ENCODE assay signal across 8 cellular contexts in the genomic region with DNA sequence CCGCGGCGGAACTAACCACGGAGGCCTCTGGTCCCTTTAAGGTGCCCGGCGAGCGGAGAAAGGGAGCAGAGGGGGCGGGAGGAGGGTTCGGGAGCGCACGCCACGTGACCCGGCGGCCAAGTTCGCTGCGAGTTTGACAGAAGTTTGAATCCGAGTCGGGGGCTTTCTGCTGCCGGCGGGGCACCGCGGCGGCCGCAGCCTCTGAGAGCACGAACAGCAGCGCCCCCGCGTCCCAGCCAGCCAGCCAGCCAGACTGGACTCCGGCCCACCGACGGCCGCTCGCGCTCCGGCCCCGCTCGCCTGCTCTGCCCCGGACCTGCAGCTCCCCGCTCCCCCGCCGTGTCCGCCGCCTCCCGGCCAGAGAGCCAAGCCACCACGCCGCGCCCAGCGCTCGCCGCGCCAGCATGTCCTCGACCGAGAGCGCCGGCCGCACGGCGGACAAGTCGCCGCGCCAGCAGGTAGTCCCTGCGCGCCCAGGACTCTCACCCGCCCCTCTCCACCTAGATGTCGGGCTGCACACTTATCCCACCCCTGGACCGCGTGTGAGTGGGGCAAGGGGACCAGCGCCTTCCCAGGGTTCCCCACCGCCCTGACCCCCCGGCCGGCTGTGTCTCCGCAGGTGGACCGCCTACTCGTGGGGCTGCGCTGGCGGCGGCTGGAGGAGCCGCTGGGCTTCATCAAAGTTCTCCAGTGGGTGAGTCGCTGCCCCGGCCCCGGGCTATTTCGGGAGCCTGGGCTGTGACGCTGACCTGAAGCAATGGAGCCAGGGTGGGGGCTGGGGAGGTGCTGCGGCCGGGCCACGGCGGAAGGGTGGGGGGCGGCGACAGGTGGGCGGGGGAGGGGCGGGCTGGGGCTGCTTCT. TPM values are rescaled to one million over a fixed set of nuclear protein-coding genes. Genes with fewer than 3 reads are reported as not detected.
DNase-seq lines count a peak whose midpoint lies in the region; ATAC-seq and TF ChIP-seq lines count a peak whose summit lies in the region.

A gene (plus strand): TSS at position 107 of the 861 bp plus-strand sequence. CDS start 298 bp downstream, at position 405.

- intact Hi-C loops in activated T-helper 1 cell treated with anti-CD3 and anti-CD28 coated beads, Interleukin-12 subunit alpha, Interleukin-12 subunit beta, Interleukin-2, Interleukin-4 antibody, amounts not matched to agents 30 ng/mL and 10 ng/mL and 1 ng/mL, durations not matched to agents 14 hours and 24 hours and 36 hours (cut with micrococcal nuclease), result loop anchor here (5.0 kb wide), 1 partner anchor 39 kb away; a partner anchor contains a TSS
- intact Hi-C loops in cardiac septum (cut with DNase I), result loop anchor here (5.0 kb wide), 1 partner anchor 39 kb away; a partner anchor contains a TSS

- peak within 1 kb of the TSS; percentile 80 for H2AFZ ChIP-seq in parathyroid adenoma

- peak; percentile 27 for ATAC-seq in activated CD8-positive, alpha-beta memory T cell treated with anti-CD3 and anti-CD28 coated beads, Interleukin-2, amount 10 ng/mL, durations not matched to agents 7 days and 5 days

- DNase-seq in activated CD8-positive, alpha-beta memory T cell treated with anti-CD3 and anti-CD28 coated beads, Interleukin-2, amount 10 ng/mL, durations not matched to agents 7 days and 5 days, result no peak
- DNase-seq in activated CD8-positive, alpha-beta memory T cell treated with anti-CD3 and anti-CD28 coated beads, Interleukin-2, amount 50 U/mL, for 48 hours, result no peak
- no peak for DNase-seq in activated T-helper 1 cell treated with anti-CD3 and anti-CD28 coated beads, Interleukin-12 subunit alpha, Interleukin-12 subunit beta, Interleukin-2, Interleukin-4 antibody, amounts not matched to agents 30 ng/mL and 10 ng/mL and 1 ng/mL, durations not matched to agents 14 hours and 24 hours and 36 hours (ENCODE audit: low spot score)
- DNase-seq in cardiac septum (ENCODE audit: low spot score) (peak; percentile 86), NOMO-1 treated with DMSO at 0.1 percent for 48 hours (lab: John Stamatoyannopoulos, UW; ENCODE audit: unreplicated experiment) (no peak)
- no peak for DNase-seq in effector CD8-positive, alpha-beta T cell (lab: John Stamatoyannopoulos, UW)
- no peak for DNase-seq in activated CD4-positive, CD25-positive, alpha-beta regulatory T cell (lab: John Stamatoyannopoulos, UW)

- no peak within 1 kb of the TSS for H3K27ac Mint-ChIP-seq in activated CD8-positive, alpha-beta memory T cell treated with anti-CD3 and anti-CD28 coated beads, Interleukin-2, amount 10 ng/mL, durations not matched to agents 7 days and 5 days
- H3K27ac Mint-ChIP-seq in activated T-helper 1 cell treated with anti-CD3 and anti-CD28 coated beads, Interleukin-12 subunit alpha, Interleukin-12 subunit beta, Interleukin-2, Interleukin-4 antibody, amounts not matched to agents 30 ng/mL and 10 ng/mL and 1 ng/mL, durations not matched to agents 14 hours and 24 hours and 36 hours, result no peak within 1 kb of the TSS

- peak within 1 kb of the TSS; percentile 39 for H3K4me3 Mint-ChIP-seq in activated CD8-positive, alpha-beta memory T cell treated with anti-CD3 and anti-CD28 coated beads, Interleukin-2, amount 10 ng/mL, durations not matched to agents 7 days and 5 days
- H3K4me3 Mint-ChIP-seq in activated T-helper 1 cell treated with anti-CD3 and anti-CD28 coated beads, Interleukin-12 subunit alpha, Interleukin-12 subunit beta, Interleukin-2, Interleukin-4 antibody, amounts not matched to agents 30 ng/mL and 10 ng/mL and 1 ng/mL, durations not matched to agents 14 hours and 24 hours and 36 hours, result peak within 1 kb of the TSS; percentile 72

- peak within 1 kb of the TSS; percentile 64 for H3K4me3 ChIP-seq in parathyroid adenoma (ENCODE audit: low read depth, low read length)

- H3K27me3 Mint-ChIP-seq in activated CD8-positive, alpha-beta memory T cell treated with anti-CD3 and anti-CD28 coated beads, Interleukin-2, amount 10 ng/mL, durations not matched to agents 7 days and 5 days, result peaks cover 82% of the 10 kb centered on the region
- peaks cover 84% of the 10 kb centered on the region for H3K27me3 Mint-ChIP-seq in activated T-helper 1 cell treated with anti-CD3 and anti-CD28 coated beads, Interleukin-12 subunit alpha, Interleukin-12 subunit beta, Interleukin-2, Interleukin-4 antibody, amounts not matched to agents 30 ng/mL and 10 ng/mL and 1 ng/mL, durations not matched to agents 14 hours and 24 hours and 36 hours (ENCODE audit: insufficient read depth)

- H3K36me3 Mint-ChIP-seq in activated CD8-positive, alpha-beta memory T cell treated with anti-CD3 and anti-CD28 coated beads, Interleukin-2, amount 10 ng/mL, durations not matched to agents 7 days and 5 days, result no peaks in the 10 kb centered on the region
- no peaks in the 10 kb centered on the region for H3K36me3 Mint-ChIP-seq in activated T-helper 1 cell treated with anti-CD3 and anti-CD28 coated beads, Interleukin-12 subunit alpha, Interleukin-12 subunit beta, Interleukin-2, Interleukin-4 antibody, amounts not matched to agents 30 ng/mL and 10 ng/mL and 1 ng/mL, durations not matched to agents 14 hours and 24 hours and 36 hours (ENCODE audit: low read depth)

- CTCF ChIA-PET in activated CD8-positive, alpha-beta memory T cell treated with anti-CD3 and anti-CD28 coated beads, Interleukin-2, amount 10 ng/mL, durations not matched to agents 7 days and 5 days (lab: Charles Lee), result no interaction called here

- H3K27ac ChIP-seq in parathyroid adenoma, result no peak within 1 kb of the TSS

- TF ChIP-seq CTCF in parathyroid adenoma (IDR thresholded peaks at IDR 0.05), result no peak

- H3K79me2 ChIP-seq in parathyroid adenoma, result no peaks in the 10 kb centered on the region

- H3K4me2 ChIP-seq in parathyroid adenoma (ENCODE audit: low read length), result peak within 1 kb of the TSS; percentile 63

- H3K9me3 Mint-ChIP-seq in activated CD8-positive, alpha-beta memory T cell treated with anti-CD3 and anti-CD28 coated beads, Interleukin-2, amount 10 ng/mL, durations not matched to agents 7 days and 5 days (ENCODE audit: low read depth), result no peaks in the 10 kb centered on the region
- H3K9me3 Mint-ChIP-seq in activated T-helper 1 cell treated with anti-CD3 and anti-CD28 coated beads, Interleukin-12 subunit alpha, Interleukin-12 subunit beta, Interleukin-2, Interleukin-4 antibody, amounts not matched to agents 30 ng/mL and 10 ng/mL and 1 ng/mL, durations not matched to agents 14 hours and 24 hours and 36 hours, result no peaks in the 10 kb centered on the region

- H3K36me3 ChIP-seq in parathyroid adenoma (ENCODE audit: control insufficient read depth, insufficient read depth, low read length), result no peaks in the 10 kb centered on the region

- H3K9me3 ChIP-seq in parathyroid adenoma (ENCODE audit: control insufficient read depth, low read length), result no peaks in the 10 kb centered on the region

- no peak within 1 kb of the TSS for H3K9ac ChIP-seq in parathyroid adenoma

- no peaks in the 10 kb centered on the region for H3K4me1 ChIP-seq in parathyroid adenoma

- peaks cover 5% of the 10 kb centered on the region for H3K4me1 Mint-ChIP-seq in activated CD8-positive, alpha-beta memory T cell treated with anti-CD3 and anti-CD28 coated beads, Interleukin-2, amount 10 ng/mL, durations not matched to agents 7 days and 5 days
- H3K4me1 Mint-ChIP-seq in activated T-helper 1 cell treated with anti-CD3 and anti-CD28 coated beads, Interleukin-12 subunit alpha, Interleukin-12 subunit beta, Interleukin-2, Interleukin-4 antibody, amounts not matched to agents 30 ng/mL and 10 ng/mL and 1 ng/mL, durations not matched to agents 14 hours and 24 hours and 36 hours (ENCODE audit: low read depth), result no peaks in the 10 kb centered on the region

- H3K27me3 ChIP-seq in parathyroid adenoma (ENCODE audit: control insufficient read depth, insufficient read depth, low read length), result no peaks in the 10 kb centered on the region

RNA-seq across cellular contexts. Expression of the gene that starts here (rescaled TPM):
- not detected for total RNA-seq in activated CD8-positive, alpha-beta memory T cell treated with anti-CD3 and anti-CD28 coated beads, Interleukin-2, amount 10 ng/mL, durations not matched to agents 7 days and 5 days
- total RNA-seq in activated T-helper 1 cell treated with anti-CD3 and anti-CD28 coated beads, Interleukin-12 subunit alpha, Interleukin-12 subunit beta, Interleukin-2, Interleukin-4 antibody, amounts not matched to agents 30 ng/mL and 10 ng/mL and 1 ng/mL, durations not matched to agents 14 hours and 24 hours and 36 hours, result not detected in 2 replicates
- total RNA-seq in cardiac septum, result 28.9 TPM

Comparison
In these comparisons a context has a peak if more than half of its experiments do, and no peak if none do; other contexts are left out.
1. RNA of the gene that starts here (total RNA-seq): 28.9 TPM in cardiac septum (single experiment); not detected in activated T-helper 1 cell treated with anti-CD3 and anti-CD28 coated beads, Interleukin-12 subunit alpha, Interleukin-12 subunit beta, Interleukin-2, Interleukin-4 antibody, amounts not matched to agents 30 ng/mL and 10 ng/mL and 1 ng/mL, durations not matched to agents 14 hours and 24 hours and 36 hours and not detected in activated CD8-positive, alpha-beta memory T cell treated with anti-CD3 and anti-CD28 coated beads, Interleukin-2, amount 10 ng/mL, durations not matched to agents 7 days and 5 days; every median in the first group is over 10 times any median in the second.
2. Peak in ATAC-seq in activated CD8-positive, alpha-beta memory T cell treated with anti-CD3 and anti-CD28 coated beads, Interleukin-2, amount 10 ng/mL, durations not matched to agents 7 days and 5 days; RNA of the gene not detected or under 1 TPM.